21 cellular contexts compared by ENCODE assay signal in the genomic region with DNA sequence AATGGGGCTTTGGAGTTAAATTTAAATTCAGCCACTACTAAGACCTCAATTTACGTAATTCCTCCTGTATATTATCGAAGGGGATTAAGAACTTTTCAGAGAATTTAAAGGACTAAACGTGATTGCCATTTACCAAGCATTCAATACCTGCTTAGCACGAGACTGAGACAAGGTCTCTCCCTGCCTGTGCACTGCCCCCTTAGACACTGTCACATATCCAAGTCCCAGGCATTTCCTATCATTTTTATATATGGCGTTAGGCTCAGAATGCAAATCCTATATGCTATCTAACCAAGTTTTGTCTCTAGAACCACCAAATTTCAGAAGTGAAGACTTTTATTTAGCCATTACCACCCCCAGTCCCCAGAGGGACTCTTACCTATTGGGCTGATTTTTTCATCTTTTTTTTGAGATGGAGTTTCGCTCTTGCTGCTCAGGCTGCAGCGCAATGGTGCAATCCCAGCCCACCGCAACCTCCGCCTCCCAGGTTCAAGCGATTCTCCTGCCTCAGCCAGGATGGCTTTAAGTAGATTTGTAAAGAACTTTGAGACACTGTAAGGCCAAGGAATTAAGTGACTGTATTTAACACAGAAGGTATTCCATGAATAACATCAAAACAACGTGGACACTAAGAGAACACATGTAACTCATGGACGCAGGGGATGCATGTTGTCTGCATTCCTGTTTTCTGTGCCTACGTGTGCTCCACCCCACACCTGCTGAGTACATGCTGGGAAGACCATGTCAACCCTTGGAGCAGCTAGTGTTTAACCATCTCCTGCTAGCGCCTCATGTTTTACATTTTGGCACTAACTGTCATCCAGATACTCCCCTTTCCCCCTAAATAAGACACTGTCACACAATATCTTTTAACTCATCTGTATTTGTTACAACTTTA. TPM values are rescaled to one million over a fixed set of nuclear protein-coding genes. Genes with fewer than 3 reads are reported as not detected.
A peak's percentile ranks its signal among the peaks of the same experiment; 100 is the strongest.
DNase-seq lines count a peak whose midpoint lies in the region; ATAC-seq and TF ChIP-seq lines count a peak whose summit lies in the region.
"Had no signal": no experiment of that assay in that cellular context is flagged by ENCODE, and none has a peak within 500 bp of the region (broad histone marks: within the 10 kb centered on the region; RNA-seq: fewer than 3 reads in every experiment).

No MANE protein-coding gene starts in this region.

- H2AFZ ChIP-seq in GM23338 (no peak overlapping the region), smooth muscle cell (ENCODE audit: low read depth) (no peak overlapping the region)
- H2AFZ ChIP-seq: hepatocyte had no signal

- H3K4me1 ChIP-seq in GM23338 (ENCODE audit: insufficient read depth) (peaks cover 22% of the 10 kb centered on the region), smooth muscle cell (ENCODE audit: low read depth) (peaks cover 27% of the 10 kb centered on the region)

- intact Hi-C loops in activated CD4-positive, alpha-beta T cell treated with anti-CD3 and anti-CD28 coated beads for 36 hours (cut with DNase I, micrococcal nuclease) = loop anchor here (5.0 to 10.0 kb wide), 2 partner anchors 58 to 1706 kb away; a partner anchor contains a TSS

- no peak for DNase-seq in activated CD4-positive, alpha-beta T cell treated with anti-CD3 and anti-CD28 coated beads for 36 hours
- no peak for DNase-seq in activated CD4-positive, alpha-beta T cell treated with anti-CD3 and anti-CD28 coated beads for 48 hours
- DNase-seq in GM23338 (ENCODE audit: low spot score) (no peak), smooth muscle cell (lab: John Stamatoyannopoulos, UW; ENCODE audit: unreplicated experiment) (no peak), NCI-H524 treated with DMSO at 0.1 percent for 48 hours (lab: John Stamatoyannopoulos, UW) (no peak)
- DNase-seq in activated naive CD8-positive, alpha-beta T cell treated with anti-CD3 and anti-CD28 coated beads, Interleukin-2, amount 10 ng/mL, durations not matched to agents 7 days and 5 days = no peak
- DNase-seq in natural killer cell treated with Interleukin-12 subunit alpha and Interleukin-12 subunit beta and Interleukin-15 and Interleukin-18, amount 100 ng/mL, for 72 hours (ENCODE audit: low spot score) = no peak
- DNase-seq: activated CD4-positive, alpha-beta T cell treated with anti-CD3 and anti-CD28 coated beads, Interleukin-2, amount 10 ng/mL, durations not matched to agents 24 days and 14 days; kidney; mammary epithelial cell; naive B cell; NCI-H1930; NCI-H510A; stimulated activated CD4-positive, alpha-beta T cell treated with anti-CD3 and anti-CD28 coated beads, Interleukin-12 subunit alpha, Interleukin-12 subunit beta, amount 100 ng/mL, for 4 hours; stimulated activated naive B cell treated with anti-CD40 and anti-IgM and Interleukin-4, amounts not matched to agents 10 μg/mL and 1 μg/mL and 100 μg/mL, for 72 hours; T1000; upper lobe of left lung had no signal

- no peaks in the 10 kb centered on the region for H3K27me3 ChIP-seq in GM23338 (ENCODE audit: insufficient read depth)
- H3K27me3 ChIP-seq in smooth muscle cell (ENCODE audit: low read depth) = no peaks in the 10 kb centered on the region
- H3K27me3 ChIP-seq: hepatocyte, upper lobe of left lung had no signal

- peaks cover 65% of the 10 kb centered on the region for H3K36me3 ChIP-seq in GM23338 (ENCODE audit: insufficient read depth)
- peaks cover 46% of the 10 kb centered on the region for H3K36me3 ChIP-seq in smooth muscle cell (ENCODE audit: low read depth)

- peak overlapping the region; percentile 39 for H3K27ac Mint-ChIP-seq in activated CD4-positive, alpha-beta T cell treated with anti-CD3 and anti-CD28 coated beads for 36 hours
- no peak overlapping the region for H3K27ac Mint-ChIP-seq in GM23338
- peak overlapping the region; percentile 30 for H3K27ac Mint-ChIP-seq in activated naive CD8-positive, alpha-beta T cell treated with anti-CD3 and anti-CD28 coated beads, Interleukin-2, amount 10 ng/mL, durations not matched to agents 7 days and 5 days
- peak overlapping the region; percentile 58 to 74 for H3K27ac Mint-ChIP-seq in natural killer cell treated with Interleukin-12 subunit alpha and Interleukin-12 subunit beta and Interleukin-15 and Interleukin-18, amount 100 ng/mL, for 72 hours
- H3K27ac Mint-ChIP-seq: activated CD4-positive, alpha-beta T cell treated with anti-CD3 and anti-CD28 coated beads, Interleukin-2, amount 10 ng/mL, durations not matched to agents 24 days and 14 days; stimulated activated naive B cell treated with anti-CD40 and anti-IgM and Interleukin-4, amounts not matched to agents 10 μg/mL and 1 μg/mL and 100 μg/mL, for 72 hours had no signal

- H3K9ac ChIP-seq in smooth muscle cell (ENCODE audit: low read depth) = no peak overlapping the region

- CTCF ChIA-PET in activated CD4-positive, alpha-beta T cell treated with anti-CD3 and anti-CD28 coated beads for 36 hours (lab: Charles Lee) = interaction anchor here (0.6 to 1.8 kb wide), 2 partner anchors 16 to 117 kb away, joined by 3 to 7 read pairs; no protein-coding TSS in a partner anchor

- H3F3A ChIP-seq in GM23338 (replicated peaks; ENCODE audit: low read depth) (peaks cover 66% of the 10 kb centered on the region), smooth muscle cell (ENCODE audit: low read depth) (peaks cover 40% of the 10 kb centered on the region)

- H3K4me3 ChIP-seq in GM23338 (no peak overlapping the region), smooth muscle cell (no peak overlapping the region)
- H3K4me3 ChIP-seq: hepatocyte, psoas muscle, upper lobe of left lung had no signal

- POLR2A ChIA-PET in activated CD4-positive, alpha-beta T cell treated with anti-CD3 and anti-CD28 coated beads for 36 hours (lab: Charles Lee) = interaction anchor here (0.9 kb wide), 1 partner anchor 115 kb away, joined by 3 read pairs; no protein-coding TSS in a partner anchor
- POLR2A ChIA-PET in activated naive CD8-positive, alpha-beta T cell treated with anti-CD3 and anti-CD28 coated beads, Interleukin-2, amount 10 ng/mL, durations not matched to agents 7 days and 5 days (lab: Charles Lee) = no interaction called here

- H3K27ac ChIP-seq in GM23338 (ENCODE audit: low read depth) (peak overlapping the region; percentile 76; the same call in 1 of the 2 replicates), smooth muscle cell (ENCODE audit: low read depth) (no peak overlapping the region)
- H3K27ac ChIP-seq: hepatocyte, psoas muscle, upper lobe of left lung had no signal

- H3K9me2 ChIP-seq in GM23338 (ENCODE audit: insufficient read depth) = no peaks in the 10 kb centered on the region

- H4K20me1 ChIP-seq in GM23338 (replicated peaks; ENCODE audit: insufficient read depth) = peaks cover 52% of the 10 kb centered on the region
- peaks cover 56% of the 10 kb centered on the region for H4K20me1 ChIP-seq in smooth muscle cell (ENCODE audit: low read depth)

- peak overlapping the region; percentile 11 for H3K4me3 Mint-ChIP-seq in activated CD4-positive, alpha-beta T cell treated with anti-CD3 and anti-CD28 coated beads for 36 hours
- H3K4me3 Mint-ChIP-seq in GM23338 = no peak overlapping the region
- H3K4me3 Mint-ChIP-seq in activated naive CD8-positive, alpha-beta T cell treated with anti-CD3 and anti-CD28 coated beads, Interleukin-2, amount 10 ng/mL, durations not matched to agents 7 days and 5 days = no peak overlapping the region
- H3K4me3 Mint-ChIP-seq in natural killer cell treated with Interleukin-12 subunit alpha and Interleukin-12 subunit beta and Interleukin-15 and Interleukin-18, amount 100 ng/mL, for 72 hours = peak overlapping the region; percentile 92
- H3K4me3 Mint-ChIP-seq: activated CD4-positive, alpha-beta T cell treated with anti-CD3 and anti-CD28 coated beads, Interleukin-2, amount 10 ng/mL, durations not matched to agents 24 days and 14 days; activated T-helper 1 cell treated with anti-CD3 and anti-CD28 coated beads, Interleukin-12 subunit alpha, Interleukin-12 subunit beta, Interleukin-2, Interleukin-4 antibody, amounts not matched to agents 30 ng/mL and 10 ng/mL and 1 ng/mL, durations not matched to agents 14 hours and 24 hours and 36 hours; naive B cell; stimulated activated naive B cell treated with anti-CD40 and anti-IgM and Interleukin-4, amounts not matched to agents 10 μg/mL and 1 μg/mL and 100 μg/mL, for 72 hours had no signal

- no peaks in the 10 kb centered on the region for H3K9me3 ChIP-seq in smooth muscle cell (replicated peaks; ENCODE audit: low read depth)
- H3K9me3 ChIP-seq: psoas muscle, upper lobe of left lung had no signal

- H3K4me1 Mint-ChIP-seq in activated CD4-positive, alpha-beta T cell treated with anti-CD3 and anti-CD28 coated beads for 36 hours = peaks cover 44% of the 10 kb centered on the region
- peaks cover 23% of the 10 kb centered on the region for H3K4me1 Mint-ChIP-seq in GM23338
- H3K4me1 Mint-ChIP-seq in activated naive CD8-positive, alpha-beta T cell treated with anti-CD3 and anti-CD28 coated beads, Interleukin-2, amount 10 ng/mL, durations not matched to agents 7 days and 5 days = peaks cover 54% of the 10 kb centered on the region
- H3K4me1 Mint-ChIP-seq in natural killer cell treated with Interleukin-12 subunit alpha and Interleukin-12 subunit beta and Interleukin-15 and Interleukin-18, amount 100 ng/mL, for 72 hours (ENCODE audit: low read depth in 2 of 2) = peaks cover 43 to 46% of the 10 kb centered on the region in 2 donors

- TF ChIP-seq CTCF in GM23338 (conservative IDR thresholded peaks at IDR 0.05; ENCODE audit: low read depth in 2 of 2) (no peak), smooth muscle cell (IDR thresholded peaks at IDR 0.05; ENCODE audit: borderline replicate concordance, insufficient read depth, poor library complexity, severe bottlenecking) (no peak)

- 84% methylated on average over 14 of the region's 14 CpGs for WGBS in smooth muscle cell (ENCODE audit: low lambda C conversion rate)

- peaks cover 74% of the 10 kb centered on the region for H3K36me3 Mint-ChIP-seq in activated CD4-positive, alpha-beta T cell treated with anti-CD3 and anti-CD28 coated beads for 36 hours (ENCODE audit: low read depth)
- H3K36me3 Mint-ChIP-seq in GM23338 (ENCODE audit: low read depth) = peaks cover 88% of the 10 kb centered on the region
- peaks cover 55% of the 10 kb centered on the region for H3K36me3 Mint-ChIP-seq in activated naive CD8-positive, alpha-beta T cell treated with anti-CD3 and anti-CD28 coated beads, Interleukin-2, amount 10 ng/mL, durations not matched to agents 7 days and 5 days
- H3K36me3 Mint-ChIP-seq in natural killer cell treated with Interleukin-12 subunit alpha and Interleukin-12 subunit beta and Interleukin-15 and Interleukin-18, amount 100 ng/mL, for 72 hours = peaks cover 64% of the 10 kb centered on the region

- ATAC-seq in activated CD4-positive, alpha-beta T cell treated with anti-CD3 and anti-CD28 coated beads for 36 hours = no peak
- ATAC-seq in GM23338 (no peak), GM19455 (IDR thresholded peaks at IDR 0.05; ENCODE audit: unreplicated experiment) (no peak)
- ATAC-seq in activated naive CD8-positive, alpha-beta T cell treated with anti-CD3 and anti-CD28 coated beads, Interleukin-2, amount 10 ng/mL, durations not matched to agents 7 days and 5 days (ENCODE audit: low read depth) = no peak
- no peak for ATAC-seq in natural killer cell treated with Interleukin-12 subunit alpha and Interleukin-12 subunit beta and Interleukin-15 and Interleukin-18, amount 100 ng/mL, for 72 hours
- ATAC-seq: psoas muscle; stimulated activated naive B cell treated with anti-CD40 and anti-IgM and Interleukin-4, amounts not matched to agents 10 μg/mL and 1 μg/mL and 100 μg/mL, for 72 hours had no signal

- H3K4me2 ChIP-seq in GM23338 (no peak overlapping the region), smooth muscle cell (no peak overlapping the region)
- H3K4me2 ChIP-seq: hepatocyte had no signal

- peaks cover 38% of the 10 kb centered on the region for H3K79me2 ChIP-seq in GM23338 (replicated peaks; ENCODE audit: insufficient read depth)
- peaks cover 40% of the 10 kb centered on the region for H3K79me2 ChIP-seq in smooth muscle cell (ENCODE audit: low read depth)

- H3K27me3 Mint-ChIP-seq in activated CD4-positive, alpha-beta T cell treated with anti-CD3 and anti-CD28 coated beads for 36 hours = no peaks in the 10 kb centered on the region
- peaks cover 10% of the 10 kb centered on the region for H3K27me3 Mint-ChIP-seq in GM23338 (ENCODE audit: insufficient read depth, low read depth, poor library complexity)
- H3K27me3 Mint-ChIP-seq in activated naive CD8-positive, alpha-beta T cell treated with anti-CD3 and anti-CD28 coated beads, Interleukin-2, amount 10 ng/mL, durations not matched to agents 7 days and 5 days = no peaks in the 10 kb centered on the region
- no peaks in the 10 kb centered on the region for H3K27me3 Mint-ChIP-seq in natural killer cell treated with Interleukin-12 subunit alpha and Interleukin-12 subunit beta and Interleukin-15 and Interleukin-18, amount 100 ng/mL, for 72 hours
- H3K27me3 Mint-ChIP-seq: activated CD4-positive, alpha-beta T cell treated with anti-CD3 and anti-CD28 coated beads, Interleukin-2, amount 10 ng/mL, durations not matched to agents 24 days and 14 days; naive B cell; stimulated activated naive B cell treated with anti-CD40 and anti-IgM and Interleukin-4, amounts not matched to agents 10 μg/mL and 1 μg/mL and 100 μg/mL, for 72 hours had no signal

- no peaks in the 10 kb centered on the region for H3K9me3 Mint-ChIP-seq in activated CD4-positive, alpha-beta T cell treated with anti-CD3 and anti-CD28 coated beads for 36 hours (ENCODE audit: low read depth)
- no peaks in the 10 kb centered on the region for H3K9me3 Mint-ChIP-seq in GM23338
- H3K9me3 Mint-ChIP-seq in activated naive CD8-positive, alpha-beta T cell treated with anti-CD3 and anti-CD28 coated beads, Interleukin-2, amount 10 ng/mL, durations not matched to agents 7 days and 5 days = no peaks in the 10 kb centered on the region
- H3K9me3 Mint-ChIP-seq in natural killer cell treated with Interleukin-12 subunit alpha and Interleukin-12 subunit beta and Interleukin-15 and Interleukin-18, amount 100 ng/mL, for 72 hours = no peaks in the 10 kb centered on the region
- H3K9me3 Mint-ChIP-seq: activated CD4-positive, alpha-beta T cell treated with anti-CD3 and anti-CD28 coated beads, Interleukin-2, amount 10 ng/mL, durations not matched to agents 24 days and 14 days; activated T-helper 1 cell treated with anti-CD3 and anti-CD28 coated beads, Interleukin-12 subunit alpha, Interleukin-12 subunit beta, Interleukin-2, Interleukin-4 antibody, amounts not matched to agents 30 ng/mL and 10 ng/mL and 1 ng/mL, durations not matched to agents 14 hours and 24 hours and 36 hours; naive B cell; stimulated activated naive B cell treated with anti-CD40 and anti-IgM and Interleukin-4, amounts not matched to agents 10 μg/mL and 1 μg/mL and 100 μg/mL, for 72 hours had no signal

RNA-seq across cellular contexts. Expression of a gene that starts 6.4 kb away (rescaled TPM):
- total RNA-seq in activated CD4-positive, alpha-beta T cell treated with anti-CD3 and anti-CD28 coated beads for 36 hours = 1,000 to 10,000 TPM; 1,344 to 1,372 TPM
- total RNA-seq in GM23338 (2014; rRNA removed; shearing (Covaris generic)) = 1,401 and 1,576 TPM in 2 replicates
- 1,677 and 2,107 TPM in 2 replicates for polyA plus RNA-seq in GM23338 (2016; fragmentation: Nextera tagmentation; extraction: Ambion mirVana)
- 100 to 1,000 TPM; 372 to 398 TPM for total RNA-seq in activated naive CD8-positive, alpha-beta T cell treated with anti-CD3 and anti-CD28 coated beads, Interleukin-2, amount 10 ng/mL, durations not matched to agents 7 days and 5 days
- total RNA-seq in natural killer cell treated with Interleukin-12 subunit alpha and Interleukin-12 subunit beta and Interleukin-15 and Interleukin-18, amount 100 ng/mL, for 72 hours = 100 to 1,000 TPM; 831 to 919 TPM
- total RNA-seq in smooth muscle cell = 436 and 568 TPM in 2 replicates
- polyA plus RNA-seq in smooth muscle cell = 353 and 446 TPM in 2 replicates

RNA-seq across cellular contexts. Expression of a gene that starts 59.3 kb away (rescaled TPM):
- 10 to 100 TPM; 18.2 to 24.8 TPM for total RNA-seq in activated CD4-positive, alpha-beta T cell treated with anti-CD3 and anti-CD28 coated beads for 36 hours
- total RNA-seq in GM23338 (2014; rRNA removed; shearing (Covaris generic)) = 21.0 and 24.6 TPM in 2 replicates
- polyA plus RNA-seq in GM23338 (2016; fragmentation: Nextera tagmentation; extraction: Ambion mirVana) (17.0 and 17.9 TPM in 2 replicates), smooth muscle cell (19.4 and 20.4 TPM in 2 replicates)
- total RNA-seq in activated naive CD8-positive, alpha-beta T cell treated with anti-CD3 and anti-CD28 coated beads, Interleukin-2, amount 10 ng/mL, durations not matched to agents 7 days and 5 days = 10 to 100 TPM; 38.6 to 38.8 TPM
- total RNA-seq in natural killer cell treated with Interleukin-12 subunit alpha and Interleukin-12 subunit beta and Interleukin-15 and Interleukin-18, amount 100 ng/mL, for 72 hours = 10 to 100 TPM; 44.9 to 59.3 TPM
- total RNA-seq in smooth muscle cell = 12.0 and 22.8 TPM in 2 replicates

Comparison
In these comparisons a context has a peak if more than half of its experiments do, and no peak if none do; other contexts are left out.
1. H3K4me3 Mint-ChIP-seq: peak in activated CD4-positive, alpha-beta T cell treated with anti-CD3 and anti-CD28 coated beads for 36 hours (single experiment) and natural killer cell treated with Interleukin-12 subunit alpha and Interleukin-12 subunit beta and Interleukin-15 and Interleukin-18, amount 100 ng/mL, for 72 hours (single experiment); none in GM23338 (single experiment) and activated naive CD8-positive, alpha-beta T cell treated with anti-CD3 and anti-CD28 coated beads, Interleukin-2, amount 10 ng/mL, durations not matched to agents 7 days and 5 days (single experiment).